Comparison of ENCODE assay signal across 8 cellular contexts in the genomic region with DNA sequence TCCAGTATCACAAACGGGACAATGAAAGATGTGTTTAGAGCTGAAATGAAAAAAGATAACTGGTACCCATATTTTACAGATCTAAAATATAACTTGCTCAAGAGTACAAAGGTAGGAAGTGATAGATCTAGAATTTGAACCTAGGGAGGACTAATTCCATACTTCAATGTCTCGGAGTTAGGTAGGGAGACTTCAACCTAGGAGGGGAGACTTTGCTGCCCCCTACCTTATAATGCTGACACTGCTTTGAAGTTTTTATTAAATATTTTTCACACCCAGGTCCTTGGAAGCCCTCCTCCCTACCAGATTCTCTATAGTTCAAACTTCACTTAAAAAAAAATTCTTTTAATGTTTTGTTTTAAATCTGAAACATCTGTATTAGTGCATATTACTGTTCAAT. TPM values are rescaled to one million over a fixed set of nuclear protein-coding genes. Genes with fewer than 3 reads are reported as not detected.
DNase-seq lines count a peak whose midpoint lies in the region; ATAC-seq and TF ChIP-seq lines count a peak whose summit lies in the region.

No MANE protein-coding gene starts in this region.

- peaks cover 13% of the 10 kb centered on the region for H3K36me3 Mint-ChIP-seq in HFFc6 (ENCODE audit: low read depth)

- peak overlapping the region; percentile 26; the same call in 1 of the 2 replicates for H3K27ac Mint-ChIP-seq in HFFc6

- peak; percentile 87 for ATAC-seq in left lobe of liver
- ATAC-seq in HG03457 (IDR thresholded peaks at IDR 0.05; ENCODE audit: unreplicated experiment) = no peak
- no peak for ATAC-seq in HG02870 (IDR thresholded peaks at IDR 0.05; ENCODE audit: unreplicated experiment)
- no peak for ATAC-seq in GM21576 (IDR thresholded peaks at IDR 0.05; ENCODE audit: unreplicated experiment)

- H3K4me3 ChIP-seq in BJ (ENCODE audit: low read depth, low read length) (no peak overlapping the region), adipocyte (ENCODE audit: low read length) (no peak overlapping the region)

- no peaks in the 10 kb centered on the region for H3K27me3 ChIP-seq in BJ (ENCODE audit: control insufficient read depth, insufficient read depth, low read length)
- no peaks in the 10 kb centered on the region for H3K27me3 ChIP-seq in adipocyte (replicated peaks; ENCODE audit: control insufficient read depth, insufficient read depth, low read length)

- H3K36me3 ChIP-seq in BJ (ENCODE audit: control insufficient read depth, insufficient read depth, low read length) (no peaks in the 10 kb centered on the region), adipocyte (ENCODE audit: control insufficient read depth, insufficient read depth, low read length, severe bottlenecking) (no peaks in the 10 kb centered on the region)

- peak; percentile 23; the same call in 1 of the 2 replicates for TF ChIP-seq CTCF in BJ (IDR thresholded peaks at IDR 0.05; ENCODE audit: insufficient read depth, low read depth, low read length)
- TF ChIP-seq CTCF in HFFc6 (IDR thresholded peaks at IDR 0.05) = peak; percentile 65

- H3K4me3 Mint-ChIP-seq in HFFc6 = no peak overlapping the region

- H3K27me3 Mint-ChIP-seq in HFFc6 (ENCODE audit: insufficient read depth) = no peaks in the 10 kb centered on the region; the same call in 1 of the 2 replicates

- H3K9ac ChIP-seq in adipocyte (ENCODE audit: low read length) = no peak overlapping the region

- no peaks in the 10 kb centered on the region for H3K9me3 Mint-ChIP-seq in HFFc6

- DNase-seq in BJ (ENCODE audit: low read depth) (no peak), HFFc6 (no peak), adipocyte (ENCODE audit: low read depth) (peak; percentile 13), left lobe of liver (ENCODE audit: low spot score) (no peak), NCI-H1105 treated with DMSO at 0.1 percent for 48 hours (lab: John Stamatoyannopoulos, UW) (no peak)

- peaks cover 24% of the 10 kb centered on the region for H3K4me1 ChIP-seq in adipocyte (ENCODE audit: control insufficient read depth, insufficient read depth, low read length)

- H3K4me1 Mint-ChIP-seq in HFFc6 (ENCODE audit: low read depth) = peaks cover 40% of the 10 kb centered on the region

- no peaks in the 10 kb centered on the region for H3K9me3 ChIP-seq in adipocyte (ENCODE audit: control insufficient read depth, low read length)

- CTCF ChIA-PET in BJ (lab: Yijun Ruan, JAX) = interaction anchor here (1.0 kb wide), 1 partner anchor 204 kb away, joined by 4 read pairs; no protein-coding TSS in a partner anchor

- POLR2A ChIA-PET in BJ (lab: Charles Lee) = no interaction called here

RNA-seq across cellular contexts. Expression of gene MICU1, which starts 58.0 kb away (rescaled TPM):
- polyA plus RNA-seq in BJ (2011; rRNA removed) = 40.4 and 42.4 TPM in 2 replicates
- polyA minus RNA-seq in BJ (2011; rRNA and poly(A)+ RNA removed) = 27.9 and 32.9 TPM in 2 replicates
- total RNA-seq in HFFc6 (2021; fragmentation: NEBNext Ultra II Directional; extraction: Animal tissue kit (Norgen Biotek cat#: 25700)) = 10 to 100 TPM; 54.7 to 62.7 (median 59.8) TPM
- total RNA-seq in left lobe of liver = 41.8 TPM
